Comparison of ENCODE assay signal across 8 cellular contexts in the genomic region with DNA sequence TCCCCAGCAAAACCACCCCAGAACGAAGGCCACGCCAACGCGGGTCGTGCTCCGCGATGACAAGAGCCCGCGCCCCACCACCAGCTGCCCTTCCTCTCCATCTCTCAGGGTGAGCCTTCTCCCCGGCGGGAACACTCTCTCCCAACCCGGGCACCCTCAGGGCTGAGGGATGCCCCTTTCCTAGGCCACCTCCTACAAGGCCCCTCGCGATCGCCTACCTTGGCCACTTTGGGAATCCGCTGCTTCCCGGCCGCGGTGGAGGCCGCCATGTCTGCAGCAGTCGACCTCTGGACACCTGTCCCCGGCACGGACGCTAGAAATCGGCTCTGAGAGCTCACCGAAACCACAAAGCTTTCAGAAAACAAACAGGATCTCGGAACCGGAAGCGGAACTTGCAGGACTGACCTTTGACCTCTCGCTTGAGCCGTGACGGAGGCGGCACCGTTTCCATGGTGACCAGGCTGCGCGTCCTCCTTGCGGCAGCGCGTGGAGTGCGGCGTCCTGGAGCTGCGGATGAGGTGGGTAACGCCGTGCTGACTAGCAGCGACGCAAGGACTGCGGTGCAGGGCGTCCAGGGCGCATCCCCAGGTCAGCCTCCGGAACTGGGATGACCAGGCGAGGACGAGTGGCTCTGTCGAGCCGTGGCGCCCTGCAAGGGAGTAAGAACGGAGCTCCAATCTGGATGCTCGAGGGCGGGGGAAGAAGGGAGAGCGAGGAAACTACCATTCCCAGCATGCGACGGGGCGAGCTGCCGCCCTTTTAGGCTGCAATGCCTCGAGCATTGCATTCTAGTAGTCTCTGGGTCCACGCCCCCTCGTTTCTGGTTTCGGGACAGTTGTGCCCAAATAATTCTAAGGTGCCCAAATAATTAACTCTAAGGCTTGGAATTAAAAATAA. TPM values are rescaled to one million over a fixed set of nuclear protein-coding genes. Genes with fewer than 3 reads are reported as not detected.
DNase-seq lines count a peak whose midpoint lies in the region; ATAC-seq, FAIRE-seq and TF ChIP-seq lines count a peak whose summit lies in the region.

A gene with protein sequence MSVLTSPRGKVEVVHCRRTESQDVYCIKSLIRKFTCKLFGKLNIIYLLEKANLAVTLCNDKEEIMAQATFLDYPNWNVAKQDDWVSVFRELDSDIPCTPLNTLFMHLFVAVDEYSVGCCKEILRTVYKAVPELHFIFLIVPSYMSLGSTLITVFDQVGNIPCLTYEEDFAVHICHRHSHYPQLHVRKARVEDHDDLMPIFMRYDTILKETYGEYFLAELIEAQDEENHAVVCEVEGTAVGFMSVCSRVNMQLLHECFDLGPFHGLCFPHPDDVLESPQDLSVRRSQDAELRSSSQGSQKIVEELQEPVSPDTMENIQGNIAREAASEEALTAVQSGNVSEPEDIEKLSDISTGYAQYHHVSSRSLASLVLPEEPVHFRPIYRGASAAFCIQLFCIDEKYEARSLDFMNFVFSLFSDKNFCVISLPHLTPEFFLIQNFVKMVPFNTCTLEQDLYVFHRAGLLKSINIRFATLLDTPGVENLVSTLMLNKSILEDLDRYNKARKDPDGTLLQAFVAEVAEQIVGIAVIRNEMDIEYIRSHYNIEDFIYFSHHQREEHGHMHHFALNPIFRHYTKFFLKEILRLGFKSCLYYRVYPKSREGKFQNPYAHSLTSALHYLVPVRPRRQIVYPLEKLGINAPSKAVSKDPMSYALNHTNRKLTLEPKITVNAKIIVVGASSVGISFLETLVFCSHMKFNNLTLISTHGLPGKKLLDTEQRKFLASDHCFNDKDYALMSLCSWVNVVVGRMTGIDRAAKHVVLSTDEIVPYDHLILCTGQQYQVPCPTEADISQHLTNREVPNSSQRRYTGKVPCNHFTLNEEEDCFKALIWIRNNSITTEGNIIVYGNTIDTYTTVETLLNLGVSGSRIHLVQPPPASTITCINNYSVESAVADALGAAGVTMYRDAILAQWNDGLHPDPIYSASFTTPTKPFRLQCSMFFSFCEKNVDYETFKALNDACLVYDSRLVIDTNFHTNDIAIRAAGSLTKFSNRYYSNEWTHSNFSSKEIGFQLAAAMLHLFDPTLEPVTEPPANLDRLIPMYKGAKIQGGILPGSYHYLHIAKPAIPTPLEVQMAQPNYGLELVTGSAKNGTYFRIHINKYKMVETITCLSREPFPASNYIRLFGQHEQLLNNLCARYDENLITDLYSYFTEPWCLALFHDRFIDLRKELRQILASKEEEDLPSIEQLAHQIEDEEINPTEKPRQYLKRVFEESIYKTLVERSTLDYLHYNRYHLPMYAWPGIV (plus strand): TSS at position 459 of the 897 bp plus-strand sequence. CDS start 4,122 bp downstream, outside the sequence.
A gene (minus strand): TSS at position 393 of the 897 bp plus-strand sequence. CDS start 124 bp downstream, at position 269.

- peak; percentile 29 for TF ChIP-seq POLR2A in endothelial cell of umbilical vein (IDR thresholded peaks at IDR 0.05; ENCODE audit: low read depth, low read length)

- H2AFZ ChIP-seq in OCI-LY1 (ENCODE audit: low read length): peak within 1 kb of the TSS; percentile 92
- peak within 1 kb of the TSS; percentile 66 for H2AFZ ChIP-seq in endothelial cell of umbilical vein (ENCODE audit: low read depth, low read length)

- no peaks in the 10 kb centered on the region for H3F3A ChIP-seq in OCI-LY1 (ENCODE audit: insufficient read depth, low read length)

- H3K9me3 ChIP-seq in OCI-LY1 (ENCODE audit: low read length) (no peaks in the 10 kb centered on the region), endothelial cell of umbilical vein (replicated peaks; ENCODE audit: control insufficient read depth, insufficient read depth, low read length) (no peaks in the 10 kb centered on the region)

- H3K4me2 ChIP-seq in OCI-LY1 (ENCODE audit: low read length): peak within 1 kb of the TSS; percentile 76
- H3K4me2 ChIP-seq in endothelial cell of umbilical vein (ENCODE audit: insufficient read depth, low read length): peak within 1 kb of the TSS; percentile 94

- dilution Hi-C loops in endothelial cell of umbilical vein (cut with MboI; ENCODE audit: extremely low pct_ligation_motif_present, low sequenced_read_pairs): no loop called here

- intact Hi-C loops in endothelial cell of umbilical vein (cut with micrococcal nuclease): loop anchor here (1.0 to 5.0 kb wide), 3 partner anchors 14 to 360 kb away; a partner anchor contains a TSS

- peaks cover 8% of the 10 kb centered on the region for H3K4me1 Mint-ChIP-seq in mesothelial cell of epicardium

- FAIRE-seq in endothelial cell of umbilical vein (lab: Jason Lieb, UNC): peak; percentile 99

- TF ChIP-seq CTCF in OCI-LY1 (IDR thresholded peaks at IDR 0.05; ENCODE audit: low read length) (no peak), endothelial cell of umbilical vein (IDR thresholded peaks at IDR 0.05; ENCODE audit: extremely low read depth in 1 of 2, insufficient read depth in 1 of 2, low read depth in 1 of 2, low read length in 2 of 2) (peak in 1 of 2 donors; percentile 15), mesothelial cell of epicardium (IDR thresholded peaks at IDR 0.05; ENCODE audit: unreplicated experiment) (no peak)

- BruUV-seq in endothelial cell of umbilical vein (replicated peaks; lab: Mats Ljungman, UMichigan): no TSS peak

- H4K20me1 ChIP-seq in OCI-LY1 (ENCODE audit: insufficient read depth, low read length): no peaks in the 10 kb centered on the region
- H4K20me1 ChIP-seq in endothelial cell of umbilical vein (replicated peaks; ENCODE audit: control insufficient read depth, extremely low read depth, insufficient read depth, low read length): no peaks in the 10 kb centered on the region

- H3K27me3 Mint-ChIP-seq in mesothelial cell of epicardium (ENCODE audit: low read depth): peaks cover 19% of the 10 kb centered on the region

- DNase-seq in DMS 273 (lab: John Stamatoyannopoulos, UW; ENCODE audit: unreplicated experiment): peak; percentile 99
- DNase-seq in HuH-7 (ENCODE audit: low spot score): peak; percentile 92
- DNase-seq in activated T-cell treated with anti-CD3 and anti-CD28 coated beads for 24 hours (ENCODE audit: low read depth): peak; percentile 96
- DNase-seq in endothelial cell of umbilical vein (ENCODE audit: low read depth, low spot score): peak; percentile 98
- DNase-seq in mesothelial cell of epicardium (ENCODE audit: low spot score in 2 of 2, unreplicated experiment in 2 of 2): peak; percentile 86 to 95
- peak; percentile 91 to 95 for DNase-seq in stimulated activated CD8-positive, alpha-beta memory T cell treated with anti-CD3 and anti-CD28 coated beads, Interleukin-15, amount 100 ng/mL, for 4 hours (ENCODE audit: low read depth in 2 of 2)

- ATAC-seq in GM21526 (IDR thresholded peaks at IDR 0.05; ENCODE audit: low FRiP score, unreplicated experiment): peak; percentile 93

- H3K27me3 ChIP-seq in OCI-LY1 (ENCODE audit: insufficient read depth, low read length): no peaks in the 10 kb centered on the region
- H3K27me3 ChIP-seq in endothelial cell of umbilical vein (ENCODE audit: control insufficient read depth in 2 of 2, insufficient read depth in 2 of 2, low read length in 2 of 2): peaks cover 9 to 23% of the 10 kb centered on the region in 2 experiments

- H3K79me2 ChIP-seq in OCI-LY1 (ENCODE audit: insufficient read depth, low read length) (peaks cover 12% of the 10 kb centered on the region), endothelial cell of umbilical vein (ENCODE audit: control insufficient read depth, insufficient read depth, low read length) (peaks cover 12% of the 10 kb centered on the region)

- peaks cover 19% of the 10 kb centered on the region for H3K36me3 Mint-ChIP-seq in mesothelial cell of epicardium

- POLR2A ChIA-PET in endothelial cell of umbilical vein (lab: Charles Lee): interaction anchor here (0.7 to 1.3 kb wide), 3 partner anchors 14 to 76 kb away, joined by 3 to 11 read pairs (median 3); a partner anchor contains a TSS

- H3K9ac ChIP-seq in OCI-LY1 (ENCODE audit: low read length) (peak within 1 kb of the TSS; percentile 84), endothelial cell of umbilical vein (replicated peaks; ENCODE audit: extremely low read depth, insufficient read depth, low read length) (peak within 1 kb of the TSS; percentile 75)

- H3K4me3 ChIP-seq in OCI-LY1 (ENCODE audit: low read depth, low read length, poor library complexity, severe bottlenecking): peak within 1 kb of the TSS; percentile 91
- peak within 1 kb of the TSS; percentile 49 to 95 (median 69) for H3K4me3 ChIP-seq in endothelial cell of umbilical vein (replicated peaks in 1 of 3; ENCODE audit: insufficient read depth in 1 of 3, low read depth in 1 of 3, low read length in 3 of 3)

- peak within 1 kb of the TSS; percentile 34 for H3K27ac ChIP-seq in OCI-LY1 (ENCODE audit: low read depth, low read length, poor library complexity, severe bottlenecking)
- peak within 1 kb of the TSS; percentile 49 for H3K27ac ChIP-seq in endothelial cell of umbilical vein (ENCODE audit: insufficient read depth, low read depth, low read length)

- CTCF ChIA-PET in endothelial cell of umbilical vein (lab: Charles Lee): interaction anchor here (0.6 to 2.0 kb wide), 11 partner anchors 9 to 593 kb away, joined by 3 to 9 read pairs (median 4); a partner anchor contains a TSS

- peak within 1 kb of the TSS; percentile 99 for H3K4me3 Mint-ChIP-seq in mesothelial cell of epicardium

- H3K36me3 ChIP-seq in OCI-LY1 (ENCODE audit: insufficient read depth, low read length) (peaks cover 24% of the 10 kb centered on the region), endothelial cell of umbilical vein (ENCODE audit: control insufficient read depth in 2 of 2, extremely low read depth in 1 of 2, insufficient read depth in 2 of 2, low read length in 2 of 2) (peaks cover 11% of the 10 kb centered on the region in 2 experiments)

- H3K4me1 ChIP-seq in OCI-LY1 (ENCODE audit: insufficient read depth, low read length, severe bottlenecking) (peaks cover 18% of the 10 kb centered on the region), endothelial cell of umbilical vein (ENCODE audit: control insufficient read depth, extremely low read depth, insufficient read depth, low read length) (peaks cover 8% of the 10 kb centered on the region)

- H3K9me1 ChIP-seq in endothelial cell of umbilical vein (replicated peaks; ENCODE audit: control insufficient read depth, extremely low read depth, insufficient read depth, low read length): no peaks in the 10 kb centered on the region

- peak within 1 kb of the TSS; percentile 99 for H3K27ac Mint-ChIP-seq in mesothelial cell of epicardium

- H3K9me3 Mint-ChIP-seq in mesothelial cell of epicardium: no peaks in the 10 kb centered on the region

- no peaks in the 10 kb centered on the region for H3K9me2 ChIP-seq in OCI-LY1 (ENCODE audit: low read depth, low read length)

RNA-seq across cellular contexts. Expression of the first gene that starts in this region (rescaled TPM):
- total RNA-seq in endothelial cell of umbilical vein (not detected in 2 replicates), mesothelial cell of epicardium (0.45 to 0.62 TPM in 2 of 3 replicates, not detected in the other)
- polyA plus RNA-seq in endothelial cell of umbilical vein: not detected in 2 replicates
- polyA plus RNA-seq in endothelial cell of umbilical vein (2011; cell fraction: cytosol; rRNA removed): not detected in 2 replicates
- not detected in 2 replicates for polyA plus RNA-seq in endothelial cell of umbilical vein (2011; cell fraction: nucleus; rRNA removed)
- not detected in 2 replicates for polyA plus RNA-seq in endothelial cell of umbilical vein (2012)
- polyA minus RNA-seq in endothelial cell of umbilical vein: not detected in 2 replicates
- not detected for polyA minus RNA-seq in endothelial cell of umbilical vein (2011; cell fraction: cytosol; rRNA and poly(A)+ RNA removed)
- polyA minus RNA-seq in endothelial cell of umbilical vein (2011; cell fraction: nucleus; rRNA and poly(A)+ RNA removed): not detected in 2 replicates

RNA-seq across cellular contexts. Expression of the second gene that starts in this region (rescaled TPM):
- total RNA-seq in endothelial cell of umbilical vein: 20.6 and 22.3 TPM in 2 replicates
- polyA plus RNA-seq in endothelial cell of umbilical vein: 3.1 and 4.9 TPM in 2 replicates
- 7.2 and 7.8 TPM in 2 replicates for polyA plus RNA-seq in endothelial cell of umbilical vein (2011; cell fraction: cytosol; rRNA removed)
- polyA plus RNA-seq in endothelial cell of umbilical vein (2011; cell fraction: nucleus; rRNA removed): 9.4 and 11.6 TPM in 2 replicates
- 18.5 and 19.3 TPM in 2 replicates for polyA plus RNA-seq in endothelial cell of umbilical vein (2012)
- 10.1 and 11.0 TPM in 2 replicates for polyA minus RNA-seq in endothelial cell of umbilical vein
- polyA minus RNA-seq in endothelial cell of umbilical vein (2011; cell fraction: cytosol; rRNA and poly(A)+ RNA removed): 6.6 TPM
- 11.7 and 13.3 TPM in 2 replicates for polyA minus RNA-seq in endothelial cell of umbilical vein (2011; cell fraction: nucleus; rRNA and poly(A)+ RNA removed)
- total RNA-seq in mesothelial cell of epicardium: 23.9 to 27.8 TPM (median 26.5 TPM) in 3 replicates

Comparison
In these comparisons a context has a peak if more than half of its experiments do, and no peak if none do; other contexts are left out.
1. Peak in every context shown above with its lines: DNase-seq, ATAC-seq, H3K4me3 ChIP-seq and H3K27ac ChIP-seq.